Comparison of ENCODE assay signal across 21 cellular contexts in genomic region chr4:56666279-56666678, GRCh38. TPM values are rescaled to one million over a fixed set of nuclear protein-coding genes. Genes with fewer than 3 reads are reported as not detected.
DNase-seq lines count a peak whose midpoint lies in the region; ATAC-seq and TF ChIP-seq lines count a peak whose summit lies in the region.
"Had no signal": no experiment of that assay in that cellular context is flagged by ENCODE, and none has a peak within 500 bp of the region (broad histone marks: within the 10 kb centered on the region; RNA-seq: fewer than 3 reads in every experiment).

No MANE protein-coding gene starts in this region.

- dilution Hi-C loops in mammary epithelial cell (cut with HindIII; ENCODE audit: low sequenced_read_pairs) = no loop called here

- no peak for TF ChIP-seq CTCF in MCF 10A (IDR thresholded peaks at IDR 0.05; ENCODE audit: unreplicated experiment)
- TF ChIP-seq CTCF in mammary epithelial cell (conservative IDR thresholded peaks at IDR 0.05 in 1 of 2, IDR thresholded peaks at IDR 0.05 in 1 of 2; ENCODE audit: extremely low read depth in 1 of 2, insufficient read depth in 1 of 2, low read depth in 1 of 2, low read length in 2 of 2) = no peak
- TF ChIP-seq CTCF in choroid plexus epithelial cell (conservative IDR thresholded peaks at IDR 0.05; ENCODE audit: low read depth, low read length) = no peak
- TF ChIP-seq CTCF in Calu3 (IDR thresholded peaks at IDR 0.05; ENCODE audit: unreplicated experiment) = no peak
- no peak for TF ChIP-seq CTCF in CD8-positive, alpha-beta T cell (IDR thresholded peaks at IDR 0.05)

- DNase-seq in MCF 10A (ENCODE audit: unreplicated experiment) (peak; percentile 18), mammary epithelial cell (no peak), choroid plexus epithelial cell (ENCODE audit: low read depth) (peak; percentile 61), lung microvascular endothelial cell (ENCODE audit: low read depth in 2 of 2) (peak; percentile 17 to 48), Calu3 (no peak), NCI-H187 (lab: John Stamatoyannopoulos, UW) (no peak)
- no peak for DNase-seq in CD8-positive, alpha-beta T cell
- DNase-seq: DND-41; GOT3; IMR-90; NCI-H1105 treated with DMSO at 0.1 percent for 48 hours; NCI-H2081 treated with DMSO at 0.1 percent for 48 hours; NCI-H510A; NK-92 treated with Interleukin-12 subunit alpha and Interleukin-12 subunit beta, amount 100 ng/mL, for 24 hours; T-helper 2 cell had no signal

- intact Hi-C loops in MCF 10A (cut with micrococcal nuclease) (no loop called here), mammary epithelial cell (cut with micrococcal nuclease) (no loop called here), Calu3 (cut with micrococcal nuclease; ENCODE audit: unreplicated experiment) (no loop called here)
- intact Hi-C loops in CD8-positive, alpha-beta T cell (cut with DNase I, micrococcal nuclease) = no loop called here

- CTCF ChIA-PET in MCF 10A (lab: Yijun Ruan, JAX) (no interaction called here), mammary epithelial cell (lab: Charles Lee; ENCODE audit: low non-redundant PET) (no interaction called here), Calu3 (lab: Charles Lee) (no interaction called here)
- CTCF ChIA-PET in CD8-positive, alpha-beta T cell (lab: Charles Lee) = no interaction called here

- no peak overlapping the region for H3K4me2 ChIP-seq in mammary epithelial cell (ENCODE audit: insufficient read depth, low read depth, low read length)

- no peak overlapping the region for H3K27ac ChIP-seq in mammary epithelial cell (ENCODE audit: insufficient read depth, low read depth, low read length)
- no peak overlapping the region for H3K27ac ChIP-seq in CD8-positive, alpha-beta T cell (ENCODE audit: low read depth, low read length)
- H3K27ac ChIP-seq: SJSA1 had no signal

- BruUV-seq in MCF 10A (replicated peaks; lab: Mats Ljungman, UMichigan) = no TSS peak
- no TSS peak for BruUV-seq in mammary epithelial cell (replicated peaks; lab: Mats Ljungman, UMichigan)
- no TSS peak for BruUV-seq in Calu3 (replicated peaks; lab: Mats Ljungman, UMichigan)

- in situ Hi-C loops in mammary epithelial cell (cut with MboI; ENCODE audit: low sequenced_read_pairs in 2 of 2) = loop anchor here in 1 of 2 donors (10.0 kb wide), 1 partner anchor 139 kb away; no protein-coding TSS in a partner anchor

- no peaks in the 10 kb centered on the region for H4K20me1 ChIP-seq in mammary epithelial cell (ENCODE audit: insufficient read depth, low read length)

- no peak overlapping the region for H3K9ac ChIP-seq in mammary epithelial cell (ENCODE audit: insufficient read depth, low read length)

- POLR2A ChIA-PET in MCF 10A (lab: Yijun Ruan, JAX) = interaction anchor here (0.6 kb wide), 1 partner anchor 25 kb away, joined by 4 read pairs; no protein-coding TSS in a partner anchor
- POLR2A ChIA-PET in CD8-positive, alpha-beta T cell (lab: Charles Lee) = no interaction called here

- H3K4me3 Mint-ChIP-seq in MCF 10A (ENCODE audit: unreplicated experiment) (no peak overlapping the region), Calu3 (ENCODE audit: low read depth, unreplicated experiment) (no peak overlapping the region)
- no peak overlapping the region for H3K4me3 Mint-ChIP-seq in CD8-positive, alpha-beta T cell
- H3K4me3 Mint-ChIP-seq: B cell had no signal

- no peaks in the 10 kb centered on the region for H3K36me3 ChIP-seq in mammary epithelial cell (ENCODE audit: insufficient read depth, low read length)
- H3K36me3 ChIP-seq in CD8-positive, alpha-beta T cell (ENCODE audit: insufficient read depth, low read length) = no peaks in the 10 kb centered on the region
- H3K36me3 ChIP-seq: SJSA1 had no signal

- no peak overlapping the region for H2AFZ ChIP-seq in mammary epithelial cell (ENCODE audit: low read depth, low read length)

- H3K27me3 ChIP-seq in mammary epithelial cell (ENCODE audit: insufficient read depth, low read length) = peaks cover 20% of the 10 kb centered on the region
- H3K27me3 ChIP-seq in CD8-positive, alpha-beta T cell (ENCODE audit: insufficient read depth, low read length) = no peaks in the 10 kb centered on the region
- H3K27me3 ChIP-seq: SJSA1 had no signal

- no peaks in the 10 kb centered on the region for H3K79me2 ChIP-seq in mammary epithelial cell (ENCODE audit: insufficient read depth, low read length)

- peaks cover 3% of the 10 kb centered on the region for H3K9me3 ChIP-seq in mammary epithelial cell (replicated peaks; ENCODE audit: insufficient read depth, low read length)
- no peaks in the 10 kb centered on the region for H3K9me3 ChIP-seq in CD8-positive, alpha-beta T cell (ENCODE audit: low read length)

- H3K27ac Mint-ChIP-seq in MCF 10A (ENCODE audit: low read depth, unreplicated experiment) = no peak overlapping the region
- H3K27ac Mint-ChIP-seq in Calu3 (ENCODE audit: unreplicated experiment) = no peak overlapping the region
- no peak overlapping the region for H3K27ac Mint-ChIP-seq in CD8-positive, alpha-beta T cell
- H3K27ac Mint-ChIP-seq: B cell had no signal

- H3K4me1 ChIP-seq in mammary epithelial cell (ENCODE audit: insufficient read depth, low read length) = no peaks in the 10 kb centered on the region
- no peaks in the 10 kb centered on the region for H3K4me1 ChIP-seq in CD8-positive, alpha-beta T cell (ENCODE audit: insufficient read depth, low read length)
- H3K4me1 ChIP-seq: SJSA1 had no signal

- H3K4me1 Mint-ChIP-seq in MCF 10A (ENCODE audit: insufficient read depth, unreplicated experiment) (no peaks in the 10 kb centered on the region), Calu3 (ENCODE audit: low read depth, unreplicated experiment) (no peaks in the 10 kb centered on the region)
- no peaks in the 10 kb centered on the region for H3K4me1 Mint-ChIP-seq in CD8-positive, alpha-beta T cell (ENCODE audit: low read depth)
- H3K4me1 Mint-ChIP-seq: B cell had no signal

- 69% methylated on average over 2 of the region's 2 CpGs for WGBS in mammary epithelial cell (ENCODE audit: low coverage, missing lambda C conversion rate)

- H3K27me3 Mint-ChIP-seq in MCF 10A (ENCODE audit: insufficient read depth, unreplicated experiment) (peaks cover 17% of the 10 kb centered on the region), Calu3 (ENCODE audit: unreplicated experiment) (no peaks in the 10 kb centered on the region)
- H3K27me3 Mint-ChIP-seq in CD8-positive, alpha-beta T cell (ENCODE audit: low read depth) = peaks cover 14% of the 10 kb centered on the region

- H3K4me3 ChIP-seq in mammary epithelial cell (replicated peaks in 1 of 3; ENCODE audit: insufficient read depth in 1 of 3, low read depth in 2 of 3, low read length in 3 of 3) (no peak overlapping the region), choroid plexus epithelial cell (ENCODE audit: low read depth, low read length) (no peak overlapping the region)
- H3K4me3 ChIP-seq in CD8-positive, alpha-beta T cell (ENCODE audit: low read depth, low read length) = no peak overlapping the region
- H3K4me3 ChIP-seq: SJSA1 had no signal

- H3K9me3 Mint-ChIP-seq in MCF 10A (ENCODE audit: unreplicated experiment) (no peaks in the 10 kb centered on the region), Calu3 (ENCODE audit: low read depth, unreplicated experiment) (no peaks in the 10 kb centered on the region)
- peaks cover 9% of the 10 kb centered on the region for H3K9me3 Mint-ChIP-seq in CD8-positive, alpha-beta T cell

- ATAC-seq in CD8-positive, alpha-beta T cell = no peak
- ATAC-seq: HCT116, Right ventricle myocardium inferior had no signal

- H3K36me3 Mint-ChIP-seq in MCF 10A (ENCODE audit: insufficient read depth, unreplicated experiment) (no peaks in the 10 kb centered on the region), Calu3 (ENCODE audit: insufficient read depth, unreplicated experiment) (no peaks in the 10 kb centered on the region)
- H3K36me3 Mint-ChIP-seq in CD8-positive, alpha-beta T cell = no peaks in the 10 kb centered on the region

RNA-seq across cellular contexts. Expression of gene HOPX, which starts 14.8 kb away (rescaled TPM):
- total RNA-seq in MCF 10A (2022) = not detected in 2 replicates
- total RNA-seq in mammary epithelial cell = under 1 TPM in 1 of 2 donors, not detected in 1; under 0.01 TPM
- 0.07 TPM for polyA plus RNA-seq in mammary epithelial cell
- polyA minus RNA-seq in mammary epithelial cell = not detected
- 1.2 and 1.7 TPM in 2 replicates for total RNA-seq in lung microvascular endothelial cell
- total RNA-seq in Calu3 (2022) = not detected in 2 replicates
- total RNA-seq in CD8-positive, alpha-beta T cell = 10 to 100 TPM in 1 of 2 experiments, 1 to 10 TPM in 1; 10.0 to 13.1 TPM
- total RNA-seq: G401, OCI-LY7 had no signal

Comparison
In these comparisons a context has a peak if more than half of its experiments do, and no peak if none do; other contexts are left out.
1. DNase-seq: peak in MCF 10A (single experiment), choroid plexus epithelial cell (single experiment) and lung microvascular endothelial cell (2 of 2); none in mammary epithelial cell (single experiment), Calu3 (single experiment), CD8-positive, alpha-beta T cell (0 of 7) and NCI-H187 (0 of 2).